ENCODE assay signal across 8 cellular contexts in genomic region chr3:46693038-46693896, GRCh38. TPM values are rescaled to one million over a fixed set of nuclear protein-coding genes. Genes with fewer than 3 reads are reported as not detected.
DNase-seq lines count a peak whose midpoint lies in the region; FAIRE-seq and TF ChIP-seq lines count a peak whose summit lies in the region.

TSS of gene ALS2CL (minus strand) at chr3:46693679. CDS start at chr3:46689440, 4,239 bp downstream.

- peak within 1 kb of the TSS; percentile 53 to 55 for H3K4me3 ChIP-seq in uterus

- H3K27me3 ChIP-seq in uterus: no peaks in the 10 kb centered on the region

- peak; percentile 67 for DNase-seq in GM12891 (ENCODE audit: insufficient read length, low spot score)
- peak; percentile 31 for DNase-seq in RCC 7860 (ENCODE audit: low spot score)
- DNase-seq in activated naive CD4-positive, alpha-beta T cell treated with Interleukin-2 at 50 U/mL for 16 hours: peak; percentile 68
- peak; percentile 55 for DNase-seq in glutamatergic neuron
- DNase-seq in progenitor cell of endocrine pancreas (ENCODE audit: low spot score, unreplicated experiment): peak; percentile 45
- DNase-seq in uterus: peak; percentile 49 to 54
- no peak for DNase-seq in Ammon's horn (ENCODE audit: low spot score)
- no peak for DNase-seq in DMS153 (lab: John Stamatoyannopoulos, UW)

- intact Hi-C loops in uterus (cut with DNase I; ENCODE audit: low total_unique reads): no loop called here

- TF ChIP-seq POLR2A in GM12891 (IDR thresholded peaks at IDR 0.05; ENCODE audit: low read depth, low read length) (no peak), uterus (IDR thresholded peaks at IDR 0.05) (peak in 1 of 2 donors; percentile 57)

- no peaks in the 10 kb centered on the region for H3K36me3 ChIP-seq in uterus

- H3K27ac ChIP-seq in uterus: peak within 1 kb of the TSS; percentile 52 to 70

- H3K4me1 Mint-ChIP-seq in glutamatergic neuron (ENCODE audit: low read depth, unreplicated experiment) (peaks cover 7% of the 10 kb centered on the region), progenitor cell of endocrine pancreas (ENCODE audit: low read depth) (peaks cover 5% of the 10 kb centered on the region)

- H3K27ac Mint-ChIP-seq in glutamatergic neuron (ENCODE audit: unreplicated experiment): no peak within 1 kb of the TSS
- peak within 1 kb of the TSS; percentile 25 for H3K27ac Mint-ChIP-seq in progenitor cell of endocrine pancreas

- peak within 1 kb of the TSS; percentile 72 for H3K4me3 Mint-ChIP-seq in glutamatergic neuron (ENCODE audit: unreplicated experiment)
- peak within 1 kb of the TSS; percentile 72 for H3K4me3 Mint-ChIP-seq in progenitor cell of endocrine pancreas (ENCODE audit: low read depth)

- no peaks in the 10 kb centered on the region for H3K36me3 Mint-ChIP-seq in glutamatergic neuron (ENCODE audit: unreplicated experiment)
- H3K36me3 Mint-ChIP-seq in progenitor cell of endocrine pancreas (ENCODE audit: insufficient read depth): no peaks in the 10 kb centered on the region

- no peaks in the 10 kb centered on the region for H3K9me3 ChIP-seq in uterus

- peaks cover 5% of the 10 kb centered on the region for H3K27me3 Mint-ChIP-seq in glutamatergic neuron (ENCODE audit: unreplicated experiment)
- peaks cover 32% of the 10 kb centered on the region for H3K27me3 Mint-ChIP-seq in progenitor cell of endocrine pancreas

- peaks cover 0 to 11% of the 10 kb centered on the region in 2 donors for H3K4me1 ChIP-seq in uterus

- FAIRE-seq in GM12891 (lab: Jason Lieb, UNC) (peak; percentile 43), RCC 7860 (lab: Jason Lieb, UNC) (no peak)

- TF ChIP-seq CTCF in glutamatergic neuron (IDR thresholded peaks at IDR 0.05; ENCODE audit: partially characterized antibody, unreplicated experiment) (no peak), progenitor cell of endocrine pancreas (IDR thresholded peaks at IDR 0.05; ENCODE audit: unreplicated experiment) (no peak), uterus (IDR thresholded peaks at IDR 0.05) (no peak)

- H3K9me3 Mint-ChIP-seq in glutamatergic neuron (ENCODE audit: unreplicated experiment): peaks cover 5% of the 10 kb centered on the region
- no peaks in the 10 kb centered on the region for H3K9me3 Mint-ChIP-seq in progenitor cell of endocrine pancreas (ENCODE audit: low read depth)

TF ChIP-seq in GM12891, 5 proteins besides CTCF, POLR2A, EP300 and RAD21:
- TF ChIP-seq POU2F2 (IDR thresholded peaks at IDR 0.05; ENCODE audit: low read depth, low read length) (no peak), PAX5 (IDR thresholded peaks at IDR 0.05; ENCODE audit: insufficient read depth, low read length, severe bottlenecking) (no peak), TAF1 (IDR thresholded peaks at IDR 0.05; ENCODE audit: low read depth, low read length) (no peak), SPI1 (IDR thresholded peaks at IDR 0.05; ENCODE audit: low read depth, low read length) (no peak), POLR2AphosphoS5 (IDR thresholded peaks at IDR 0.05; ENCODE audit: low read depth, low read length) (no peak)

RNA-seq across cellular contexts. Expression of gene ALS2CL, which starts in this region (rescaled TPM):
- 0.04 TPM for polyA plus RNA-seq in GM12891 (2012; ENCODE audit: low read depth, missing spikeins)
- total RNA-seq in glutamatergic neuron (ENCODE audit: unreplicated experiment) (0.51 TPM), progenitor cell of endocrine pancreas (3.5 and 3.7 TPM in 2 replicates), uterus (10 to 100 TPM; 15.7 to 75.3 (median 31.5) TPM)

Comparison
In these comparisons a context has a peak if more than half of its experiments do, and no peak if none do; other contexts are left out.
1. Peak in DNase-seq in glutamatergic neuron; RNA of the gene not detected or under 1 TPM.
2. DNase-seq: peak in GM12891 (single experiment), RCC 7860 (single experiment), activated naive CD4-positive, alpha-beta T cell treated with Interleukin-2 at 50 U/mL for 16 hours (single experiment), progenitor cell of endocrine pancreas (single experiment) and uterus (2 of 2); none in Ammon's horn (single experiment) and DMS153 (single experiment).